In the genomic region with DNA sequence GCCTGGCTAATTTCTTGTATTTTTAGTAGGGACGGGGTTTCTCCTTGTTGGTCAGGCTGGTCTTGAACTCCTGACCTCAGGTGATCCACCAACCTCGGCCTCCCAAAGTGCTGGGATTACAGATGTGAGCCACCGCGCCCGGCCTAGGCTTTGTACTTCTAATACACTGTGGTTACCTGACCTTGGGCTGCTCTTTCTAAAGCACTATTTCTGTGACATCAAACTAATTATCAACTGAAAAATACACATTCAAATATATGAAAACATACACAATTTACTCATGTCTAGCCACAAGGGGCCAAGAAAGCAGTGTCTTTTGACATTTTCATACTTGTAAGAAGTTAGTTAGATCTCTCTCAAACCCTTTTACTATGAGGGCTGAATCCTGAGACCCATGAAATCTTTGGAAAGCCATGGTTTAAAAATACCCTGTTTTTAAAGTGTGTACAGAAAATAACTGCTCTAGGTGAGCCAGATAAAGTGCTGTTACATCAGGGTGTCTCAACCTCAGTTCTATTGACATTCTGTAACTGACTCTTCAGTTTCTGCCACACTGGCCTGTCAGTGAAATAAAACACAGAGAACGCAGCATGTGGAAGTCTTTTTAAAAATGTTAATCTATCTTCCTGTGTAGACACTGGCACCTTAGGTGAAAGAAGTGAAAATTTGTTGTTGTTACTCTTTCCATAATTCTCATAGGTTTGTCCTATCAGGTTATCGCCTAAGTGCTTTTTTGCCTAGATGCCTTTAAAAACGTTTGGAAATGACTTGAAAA, we compare ENCODE assay signal across 15 cellular contexts. TPM values are rescaled to one million over a fixed set of nuclear protein-coding genes. Genes with fewer than 3 reads are reported as not detected.
DNase-seq lines count a peak whose midpoint lies in the region; ATAC-seq and TF ChIP-seq lines count a peak whose summit lies in the region.
"Had no signal": no experiment of that assay in that cellular context is flagged by ENCODE, and none has a peak within 500 bp of the region (broad histone marks: within the 10 kb centered on the region; RNA-seq: fewer than 3 reads in every experiment).

No MANE protein-coding gene starts in this region.

- intact Hi-C loops in dendritic cell treated with granulocyte-macrophage colony-stimulating factor and Interleukin-4, amounts not matched to agents 40 ng/mL and 50 ng/mL, for 4 days (cut with micrococcal nuclease) = no loop called here

- ATAC-seq in GM18867 (IDR thresholded peaks at IDR 0.05; ENCODE audit: unreplicated experiment) = peak; percentile 54
- peak; percentile 64 for ATAC-seq in HG02840 (IDR thresholded peaks at IDR 0.05; ENCODE audit: low FRiP score, unreplicated experiment)
- ATAC-seq: left colon, natural killer cell had no signal

- no peaks in the 10 kb centered on the region for H3K36me3 ChIP-seq in GM06990 (ENCODE audit: control insufficient read depth, insufficient read depth, low read length)

- no peaks in the 10 kb centered on the region for H3K9me3 Mint-ChIP-seq in dendritic cell treated with granulocyte-macrophage colony-stimulating factor and Interleukin-4, amounts not matched to agents 40 ng/mL and 50 ng/mL, for 4 days
- no peaks in the 10 kb centered on the region for H3K9me3 Mint-ChIP-seq in activated CD4-positive, alpha-beta T cell treated with anti-CD3 and anti-CD28 coated beads, Interleukin-2, amount 10 ng/mL, durations not matched to agents 7 days and 5 days
- H3K9me3 Mint-ChIP-seq: natural killer cell had no signal

- POLR2A ChIA-PET in activated CD4-positive, alpha-beta T cell treated with anti-CD3 and anti-CD28 coated beads, Interleukin-2, amount 10 ng/mL, durations not matched to agents 7 days and 5 days (lab: Charles Lee) = no interaction called here

- peak overlapping the region; percentile 71 for H3K27ac Mint-ChIP-seq in dendritic cell treated with granulocyte-macrophage colony-stimulating factor and Interleukin-4, amounts not matched to agents 40 ng/mL and 50 ng/mL, for 4 days
- no peak overlapping the region for H3K27ac Mint-ChIP-seq in activated CD4-positive, alpha-beta T cell treated with anti-CD3 and anti-CD28 coated beads, Interleukin-2, amount 10 ng/mL, durations not matched to agents 7 days and 5 days
- H3K27ac Mint-ChIP-seq: natural killer cell had no signal

- CTCF ChIA-PET in activated CD4-positive, alpha-beta T cell treated with anti-CD3 and anti-CD28 coated beads, Interleukin-2, amount 10 ng/mL, durations not matched to agents 7 days and 5 days (lab: Charles Lee) = interaction anchor here (0.8 to 2.6 kb wide), 3 partner anchors 10 to 59 kb away, joined by 3 to 15 read pairs (median 4); partner anchors contain the start of gene CREM

- H3K27me3 Mint-ChIP-seq in dendritic cell treated with granulocyte-macrophage colony-stimulating factor and Interleukin-4, amounts not matched to agents 40 ng/mL and 50 ng/mL, for 4 days = no peaks in the 10 kb centered on the region
- no peaks in the 10 kb centered on the region for H3K27me3 Mint-ChIP-seq in activated CD4-positive, alpha-beta T cell treated with anti-CD3 and anti-CD28 coated beads, Interleukin-2, amount 10 ng/mL, durations not matched to agents 7 days and 5 days

- peaks cover 4% of the 10 kb centered on the region for H3K36me3 Mint-ChIP-seq in dendritic cell treated with granulocyte-macrophage colony-stimulating factor and Interleukin-4, amounts not matched to agents 40 ng/mL and 50 ng/mL, for 4 days (ENCODE audit: low read depth)
- peaks cover 13% of the 10 kb centered on the region for H3K36me3 Mint-ChIP-seq in activated CD4-positive, alpha-beta T cell treated with anti-CD3 and anti-CD28 coated beads, Interleukin-2, amount 10 ng/mL, durations not matched to agents 7 days and 5 days (ENCODE audit: low read depth)
- H3K36me3 Mint-ChIP-seq: natural killer cell had no signal

- DNase-seq in GM06990 (ENCODE audit: extremely low read depth, insufficient read length) (peak; percentile 55), Ammon's horn (ENCODE audit: low spot score) (no peak), NCI-H2029 treated with DMSO at 0.1 percent for 48 hours (lab: John Stamatoyannopoulos, UW) (no peak)
- no peak for DNase-seq in activated CD4-positive, alpha-beta T cell treated with anti-CD3 and anti-CD28 coated beads, Interleukin-2, amount 10 ng/mL, durations not matched to agents 7 days and 5 days
- DNase-seq in activated T-cell treated with anti-CD3 and anti-CD28 coated beads, Interleukin-2, amount 50 U/mL, for 1 hour = no peak
- DNase-seq: activated CD4-positive, alpha-beta T cell treated with anti-CD3 and anti-CD28 coated beads, Interleukin-2, amount 50 U/mL, for 48 hours; activated effector memory CD4-positive, alpha-beta T cell treated with anti-CD3 and anti-CD28 coated beads, Interleukin-2, amount 50 U/mL, for 16 hours; AML-193; left colon; natural killer cell; NCI-H1105; T-helper 1 cell had no signal

- no peak overlapping the region for H3K4me3 Mint-ChIP-seq in dendritic cell treated with granulocyte-macrophage colony-stimulating factor and Interleukin-4, amounts not matched to agents 40 ng/mL and 50 ng/mL, for 4 days
- H3K4me3 Mint-ChIP-seq in activated CD4-positive, alpha-beta T cell treated with anti-CD3 and anti-CD28 coated beads, Interleukin-2, amount 10 ng/mL, durations not matched to agents 7 days and 5 days = no peak overlapping the region
- H3K4me3 Mint-ChIP-seq: natural killer cell had no signal

- no peaks in the 10 kb centered on the region for H3K27me3 ChIP-seq in GM06990 (replicated peaks; ENCODE audit: control insufficient read depth, insufficient read depth, low read length)

- H3K4me1 Mint-ChIP-seq in dendritic cell treated with granulocyte-macrophage colony-stimulating factor and Interleukin-4, amounts not matched to agents 40 ng/mL and 50 ng/mL, for 4 days (ENCODE audit: low read depth) = peaks cover 12% of the 10 kb centered on the region
- H3K4me1 Mint-ChIP-seq in activated CD4-positive, alpha-beta T cell treated with anti-CD3 and anti-CD28 coated beads, Interleukin-2, amount 10 ng/mL, durations not matched to agents 7 days and 5 days = peaks cover 7% of the 10 kb centered on the region
- H3K4me1 Mint-ChIP-seq: natural killer cell had no signal

- no peak overlapping the region for H3K4me3 ChIP-seq in GM06990 (replicated peaks; ENCODE audit: low read depth, low read length)

- TF ChIP-seq CTCF in GM06990 (IDR thresholded peaks at IDR 0.05; ENCODE audit: insufficient read depth, low read length, poor library complexity, severe bottlenecking) = no peak

RNA-seq across cellular contexts. Expression of gene CREM, which starts 58.8 kb away (rescaled TPM):
- total RNA-seq in activated CD4-positive, alpha-beta T cell treated with anti-CD3 and anti-CD28 coated beads, Interleukin-2, amount 10 ng/mL, durations not matched to agents 7 days and 5 days = 10 to 100 TPM; 48.7 to 51.6 TPM
